In genomic region chr4:180449395-180449956, GRCh38 we compare ENCODE assay signal across 8 cellular contexts.
DNase-seq lines count a peak whose midpoint lies in the region; ATAC-seq and TF ChIP-seq lines count a peak whose summit lies in the region.

No MANE protein-coding gene starts in this region.

- TF ChIP-seq RAD21 in SK-N-SH (IDR thresholded peaks at IDR 0.05; ENCODE audit: low read length): peak; percentile 74

- H3K36me3 ChIP-seq in SK-N-SH (replicated peaks in 1 of 2; ENCODE audit: control insufficient read depth in 1 of 2, insufficient read depth in 2 of 2, low read length in 1 of 2) (no peaks in the 10 kb centered on the region), iPS-20b (ENCODE audit: insufficient read depth, low read depth, low read length) (no peaks in the 10 kb centered on the region), esophagus squamous epithelium (no peaks in the 10 kb centered on the region)

- CTCF ChIA-PET in SK-N-SH (lab: Yijun Ruan, JAX): interaction anchor here (0.6 to 2.1 kb wide), 12 partner anchors 12 to 216 kb away, joined by 3 to 10 read pairs (median 4); no protein-coding TSS in a partner anchor

- POLR2A ChIA-PET in SK-N-SH (lab: Yijun Ruan, JAX): no interaction called here

- intact Hi-C loops in esophagus squamous epithelium (cut with DNase I): no loop called here

- H3K27me3 ChIP-seq in SK-N-SH (ENCODE audit: insufficient read depth): no peaks in the 10 kb centered on the region; the same call in 1 of the 2 replicates
- H3K27me3 ChIP-seq in iPS-20b (ENCODE audit: insufficient read depth, low read length): no peaks in the 10 kb centered on the region
- H3K27me3 ChIP-seq in esophagus squamous epithelium: no peaks in the 10 kb centered on the region

- H3K9me2 ChIP-seq in SK-N-SH: no peaks in the 10 kb centered on the region

- no peak overlapping the region for H3K4me3 ChIP-seq in Jurkat, Clone E6-1 (ENCODE audit: low read length)
- H3K4me3 ChIP-seq in SK-N-SH (ENCODE audit: low read depth in 2 of 2, low read length in 1 of 2) (peak overlapping the region; percentile 37 to 46), iPS-20b (ENCODE audit: low read length) (no peak overlapping the region), esophagus squamous epithelium (no peak overlapping the region)

- no peak for TF ChIP-seq EP300 in SK-N-SH (IDR thresholded peaks at IDR 0.05; ENCODE audit: borderline replicate concordance in 1 of 2, low read depth in 1 of 2, low read length in 1 of 2)

- ATAC-seq in GM18861 (IDR thresholded peaks at IDR 0.05; ENCODE audit: unreplicated experiment): peak; percentile 66

- DNase-seq in ACHN: peak; percentile 71
- DNase-seq in Jurkat, Clone E6-1 (ENCODE audit: low read depth, low spot score): peak; percentile 25
- peak; percentile 53 for DNase-seq in SK-N-SH
- no peak for DNase-seq in esophagus squamous epithelium (lab: John Stamatoyannopoulos, UW)
- DNase-seq in activated CD4-positive, CD25-positive, alpha-beta regulatory T cell treated with anti-CD3 and anti-CD28 coated beads, Interleukin-2, amount 50 U/mL, for 72 hours: no peak
- no peak for DNase-seq in ureter (ENCODE audit: low spot score)

- no peaks in the 10 kb centered on the region for H3K9me3 ChIP-seq in SK-N-SH
- no peaks in the 10 kb centered on the region for H3K9me3 ChIP-seq in iPS-20b (ENCODE audit: insufficient read depth, low read depth, low read length)
- no peaks in the 10 kb centered on the region for H3K9me3 ChIP-seq in esophagus squamous epithelium

- H3K27ac ChIP-seq in SK-N-SH (ENCODE audit: low read depth in 2 of 2, low read length in 1 of 2): no peak overlapping the region
- no peak overlapping the region for H3K27ac ChIP-seq in iPS-20b (ENCODE audit: low read length)
- H3K27ac ChIP-seq in esophagus squamous epithelium: no peak overlapping the region

- in situ Hi-C loops in ACHN (cut with HindIII; ENCODE audit: low pct_ligation_motif_present, low pct_unique_long_range_greater_than_20kb, low sequenced_read_pairs): no loop called here

- peak overlapping the region; percentile 71 for H2AFZ ChIP-seq in SK-N-SH (ENCODE audit: low read depth)

- H3K4me2 ChIP-seq in SK-N-SH: peak overlapping the region; percentile 61

- no peak for TF ChIP-seq POLR2A in esophagus squamous epithelium (IDR thresholded peaks at IDR 0.05)

- no peaks in the 10 kb centered on the region for H3K4me1 ChIP-seq in SK-N-SH (ENCODE audit: control insufficient read depth in 1 of 2, insufficient read depth in 2 of 2, low read depth in 1 of 2, low read length in 1 of 2)
- H3K4me1 ChIP-seq in iPS-20b (ENCODE audit: insufficient read depth, low read length): peaks cover 2% of the 10 kb centered on the region; the same call in 1 of the 2 replicates
- H3K4me1 ChIP-seq in esophagus squamous epithelium: no peaks in the 10 kb centered on the region

- TF ChIP-seq CTCF in SK-N-SH (IDR thresholded peaks at IDR 0.05): peak; percentile 76
- TF ChIP-seq CTCF in esophagus squamous epithelium (IDR thresholded peaks at IDR 0.05): no peak

- WGBS in SK-N-SH (ENCODE audit: low lambda C conversion rate): 1% methylated on average over 6 of the region's 6 CpGs
- 38 to 51% methylated on average over 6 of the region's 6 CpGs for WGBS in esophagus squamous epithelium, 2 donors

- no peaks in the 10 kb centered on the region for H4K20me1 ChIP-seq in SK-N-SH (ENCODE audit: insufficient read depth)

- H3F3A ChIP-seq in SK-N-SH (replicated peaks; ENCODE audit: insufficient read depth): no peaks in the 10 kb centered on the region

- H3K9ac ChIP-seq in SK-N-SH (no peak overlapping the region), iPS-20b (ENCODE audit: low read depth, low read length) (0 out of 2 replicates have a peak overlapping the region, but pooled peaks have one; percentile 50)

- H3K79me2 ChIP-seq in SK-N-SH (ENCODE audit: insufficient read depth): no peaks in the 10 kb centered on the region

TF ChIP-seq in SK-N-SH, 30 proteins besides CTCF, POLR2A, EP300 and RAD21:
- TF ChIP-seq SMC3 (IDR thresholded peaks at IDR 0.05; ENCODE audit: low read depth, low read length): peak; percentile 34; the same call in 1 of the 2 replicates
- TF ChIP-seq GABPA (IDR thresholded peaks at IDR 0.05; ENCODE audit: low read depth): peak; percentile 58
- TF ChIP-seq MAX (IDR thresholded peaks at IDR 0.05; ENCODE audit: low read depth): 0 out of 2 replicates have a peak, but pooled peaks have one; percentile 20
- TF ChIP-seq CHD2 (IDR thresholded peaks at IDR 0.05; ENCODE audit: low read length, partially characterized antibody): peak; percentile 22
- TF ChIP-seq JUND (IDR thresholded peaks at IDR 0.05): no peak

Comparison
In these comparisons a context has a peak if more than half of its experiments do, and no peak if none do; other contexts are left out.
1. DNase-seq: peak in ACHN (single experiment), Jurkat, Clone E6-1 (single experiment) and SK-N-SH (single experiment); none in esophagus squamous epithelium (single experiment), activated CD4-positive, CD25-positive, alpha-beta regulatory T cell treated with anti-CD3 and anti-CD28 coated beads, Interleukin-2, amount 50 U/mL, for 72 hours (single experiment) and ureter (single experiment).
2. H3K4me3 ChIP-seq: peak in SK-N-SH (2 of 2); none in Jurkat, Clone E6-1 (single experiment), iPS-20b (single experiment) and esophagus squamous epithelium (0 of 4).